In the genomic region with DNA sequence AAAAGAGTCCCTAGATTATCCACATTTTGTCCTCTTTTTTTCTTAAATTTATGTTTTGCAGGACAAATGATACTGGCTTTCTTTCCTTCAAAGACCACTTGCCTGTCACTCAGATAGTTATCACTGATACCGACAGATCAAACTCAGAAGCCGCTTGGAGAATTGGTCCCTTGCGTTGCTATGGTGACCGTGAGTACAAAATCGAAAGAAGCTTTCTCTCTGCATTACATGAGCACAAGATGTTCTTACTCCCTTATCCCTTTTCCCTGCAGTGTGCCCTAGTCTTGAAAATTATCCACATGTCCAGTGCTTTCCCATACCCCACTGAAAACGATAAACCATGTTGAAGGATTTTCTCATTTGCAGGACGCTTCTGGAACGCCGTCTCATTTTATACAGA, we compare ENCODE assay signal across 20 cellular contexts.
A peak's percentile ranks its signal among the peaks of the same experiment; 100 is the strongest.
DNase-seq lines count a peak whose midpoint lies in the region; ATAC-seq and TF ChIP-seq lines count a peak whose summit lies in the region.
"Had no signal": no experiment of that assay in that cellular context is flagged by ENCODE, and none has a peak within 500 bp of the region (broad histone marks: within the 10 kb centered on the region; RNA-seq: fewer than 3 reads in every experiment).

No MANE protein-coding gene starts in this region.

- H3K27ac ChIP-seq in GM23338 (ENCODE audit: low read depth): no peak overlapping the region
- peak overlapping the region; percentile 42 for H3K27ac ChIP-seq in cingulate gyrus (ENCODE audit: low read depth, low read length)
- H3K27ac ChIP-seq in MM.1S (ENCODE audit: low read length): no peak overlapping the region

- H3F3A ChIP-seq in GM23338 (replicated peaks; ENCODE audit: low read depth): no peaks in the 10 kb centered on the region
- no peaks in the 10 kb centered on the region for H3F3A ChIP-seq in MM.1S (ENCODE audit: insufficient read depth, low read length)

- no peaks in the 10 kb centered on the region for H3K4me1 ChIP-seq in GM23338 (ENCODE audit: insufficient read depth)
- H3K4me1 ChIP-seq in MM.1S (ENCODE audit: low read length): no peaks in the 10 kb centered on the region

- H3K4me3 ChIP-seq in GM23338 (no peak overlapping the region), MM.1S (ENCODE audit: low read length) (no peak overlapping the region)

- no peaks in the 10 kb centered on the region for H3K4me1 Mint-ChIP-seq in GM23338
- no peaks in the 10 kb centered on the region for H3K4me1 Mint-ChIP-seq in activated naive CD4-positive, alpha-beta T cell treated with anti-CD3 and anti-CD28 coated beads, Interleukin-2, amount 10 ng/mL, durations not matched to agents 7 days and 5 days
- H3K4me1 Mint-ChIP-seq: B cell, CD14-positive monocyte had no signal

- H3K4me3 Mint-ChIP-seq in GM23338: no peak overlapping the region
- no peak overlapping the region for H3K4me3 Mint-ChIP-seq in activated naive CD4-positive, alpha-beta T cell treated with anti-CD3 and anti-CD28 coated beads, Interleukin-2, amount 10 ng/mL, durations not matched to agents 7 days and 5 days
- H3K4me3 Mint-ChIP-seq: B cell, CD14-positive monocyte had no signal

- H3K27me3 ChIP-seq in GM23338 (ENCODE audit: insufficient read depth): no peaks in the 10 kb centered on the region
- H3K27me3 ChIP-seq in MM.1S (replicated peaks; ENCODE audit: insufficient read depth, low read length): no peaks in the 10 kb centered on the region

- no peaks in the 10 kb centered on the region for H3K9me3 ChIP-seq in MM.1S (replicated peaks; ENCODE audit: insufficient read depth, low read length)

- no peaks in the 10 kb centered on the region for H3K9me3 Mint-ChIP-seq in GM23338
- no peaks in the 10 kb centered on the region for H3K9me3 Mint-ChIP-seq in activated naive CD4-positive, alpha-beta T cell treated with anti-CD3 and anti-CD28 coated beads, Interleukin-2, amount 10 ng/mL, durations not matched to agents 7 days and 5 days

- no peaks in the 10 kb centered on the region for H3K36me3 Mint-ChIP-seq in GM23338 (ENCODE audit: low read depth)
- H3K36me3 Mint-ChIP-seq in activated naive CD4-positive, alpha-beta T cell treated with anti-CD3 and anti-CD28 coated beads, Interleukin-2, amount 10 ng/mL, durations not matched to agents 7 days and 5 days: no peaks in the 10 kb centered on the region
- H3K36me3 Mint-ChIP-seq: CD14-positive monocyte had no signal

- no peaks in the 10 kb centered on the region for H3K27me3 Mint-ChIP-seq in GM23338 (ENCODE audit: insufficient read depth, low read depth, poor library complexity)
- no peaks in the 10 kb centered on the region for H3K27me3 Mint-ChIP-seq in activated naive CD4-positive, alpha-beta T cell treated with anti-CD3 and anti-CD28 coated beads, Interleukin-2, amount 10 ng/mL, durations not matched to agents 7 days and 5 days
- H3K27me3 Mint-ChIP-seq: B cell had no signal

- TF ChIP-seq CTCF in GM23338 (conservative IDR thresholded peaks at IDR 0.05; ENCODE audit: low read depth in 2 of 2): no peak
- TF ChIP-seq CTCF in MM.1S (IDR thresholded peaks at IDR 0.05; ENCODE audit: low read length): no peak

- no peaks in the 10 kb centered on the region for H4K20me1 ChIP-seq in GM23338 (replicated peaks; ENCODE audit: insufficient read depth)
- no peaks in the 10 kb centered on the region for H4K20me1 ChIP-seq in MM.1S (ENCODE audit: insufficient read depth, low read length)

- H3K36me3 ChIP-seq in GM23338 (ENCODE audit: insufficient read depth): no peaks in the 10 kb centered on the region
- H3K36me3 ChIP-seq in MM.1S (replicated peaks; ENCODE audit: insufficient read depth, low read length): no peaks in the 10 kb centered on the region

- CTCF ChIA-PET in activated naive CD4-positive, alpha-beta T cell treated with anti-CD3 and anti-CD28 coated beads, Interleukin-2, amount 10 ng/mL, durations not matched to agents 7 days and 5 days (lab: Charles Lee): no interaction called here

- no peak overlapping the region for H2AFZ ChIP-seq in GM23338
- no peak overlapping the region for H2AFZ ChIP-seq in MM.1S (ENCODE audit: low read length)

- H3K27ac Mint-ChIP-seq in GM23338: no peak overlapping the region
- H3K27ac Mint-ChIP-seq in activated naive CD4-positive, alpha-beta T cell treated with anti-CD3 and anti-CD28 coated beads, Interleukin-2, amount 10 ng/mL, durations not matched to agents 7 days and 5 days: no peak overlapping the region
- H3K27ac Mint-ChIP-seq: B cell, CD14-positive monocyte had no signal

- no peak for ATAC-seq in GM23338
- no peak for ATAC-seq in activated CD4-positive, CD25-positive, alpha-beta regulatory T cell treated with anti-CD3 and anti-CD28 coated beads, Interleukin-2, amount 50 U/mL, for 24 hours
- ATAC-seq: HCT116 had no signal

- no peak overlapping the region for H3K4me2 ChIP-seq in GM23338
- no peak overlapping the region for H3K4me2 ChIP-seq in MM.1S (ENCODE audit: low read depth, low read length)

- H3K79me2 ChIP-seq in GM23338 (replicated peaks; ENCODE audit: insufficient read depth): no peaks in the 10 kb centered on the region
- H3K79me2 ChIP-seq in MM.1S (ENCODE audit: low read length): no peaks in the 10 kb centered on the region

- peaks cover 6% of the 10 kb centered on the region; the same call in 1 of the 2 replicates for H3K9me2 ChIP-seq in GM23338 (ENCODE audit: insufficient read depth)
- H3K9me2 ChIP-seq in MM.1S (replicated peaks; ENCODE audit: insufficient read depth, low read length): no peaks in the 10 kb centered on the region

- no peak overlapping the region for H3K9ac ChIP-seq in MM.1S (ENCODE audit: low read length)

- DNase-seq in GM23338 (ENCODE audit: low spot score): peak; percentile 17
- DNase-seq in midbrain (lab: John Stamatoyannopoulos, UW): peak; percentile 26
- peak; percentile 29 for DNase-seq in putamen (ENCODE audit: low spot score)
- DNase-seq in activated naive CD4-positive, alpha-beta T cell treated with anti-CD3 and anti-CD28 coated beads, Interleukin-2, amount 10 ng/mL, durations not matched to agents 7 days and 5 days: no peak
- no peak for DNase-seq in MM.1S
- DNase-seq: DMS53, EL, GF-D8, GOT3, IMR-90, NCI-H1694, NCI-H2081 treated with DMSO at 0.1 percent for 48 hours, NCI-H446 treated with DMSO at 0.1 percent for 48 hours, NCI-H526 treated with DMSO at 0.1 percent for 48 hours, Right ventricle myocardium superior had no signal

TF ChIP-seq in GM23338, 12 proteins besides CTCF, POLR2A, EP300 and RAD21 (continues in another document):
- TF ChIP-seq, protein P1, sequence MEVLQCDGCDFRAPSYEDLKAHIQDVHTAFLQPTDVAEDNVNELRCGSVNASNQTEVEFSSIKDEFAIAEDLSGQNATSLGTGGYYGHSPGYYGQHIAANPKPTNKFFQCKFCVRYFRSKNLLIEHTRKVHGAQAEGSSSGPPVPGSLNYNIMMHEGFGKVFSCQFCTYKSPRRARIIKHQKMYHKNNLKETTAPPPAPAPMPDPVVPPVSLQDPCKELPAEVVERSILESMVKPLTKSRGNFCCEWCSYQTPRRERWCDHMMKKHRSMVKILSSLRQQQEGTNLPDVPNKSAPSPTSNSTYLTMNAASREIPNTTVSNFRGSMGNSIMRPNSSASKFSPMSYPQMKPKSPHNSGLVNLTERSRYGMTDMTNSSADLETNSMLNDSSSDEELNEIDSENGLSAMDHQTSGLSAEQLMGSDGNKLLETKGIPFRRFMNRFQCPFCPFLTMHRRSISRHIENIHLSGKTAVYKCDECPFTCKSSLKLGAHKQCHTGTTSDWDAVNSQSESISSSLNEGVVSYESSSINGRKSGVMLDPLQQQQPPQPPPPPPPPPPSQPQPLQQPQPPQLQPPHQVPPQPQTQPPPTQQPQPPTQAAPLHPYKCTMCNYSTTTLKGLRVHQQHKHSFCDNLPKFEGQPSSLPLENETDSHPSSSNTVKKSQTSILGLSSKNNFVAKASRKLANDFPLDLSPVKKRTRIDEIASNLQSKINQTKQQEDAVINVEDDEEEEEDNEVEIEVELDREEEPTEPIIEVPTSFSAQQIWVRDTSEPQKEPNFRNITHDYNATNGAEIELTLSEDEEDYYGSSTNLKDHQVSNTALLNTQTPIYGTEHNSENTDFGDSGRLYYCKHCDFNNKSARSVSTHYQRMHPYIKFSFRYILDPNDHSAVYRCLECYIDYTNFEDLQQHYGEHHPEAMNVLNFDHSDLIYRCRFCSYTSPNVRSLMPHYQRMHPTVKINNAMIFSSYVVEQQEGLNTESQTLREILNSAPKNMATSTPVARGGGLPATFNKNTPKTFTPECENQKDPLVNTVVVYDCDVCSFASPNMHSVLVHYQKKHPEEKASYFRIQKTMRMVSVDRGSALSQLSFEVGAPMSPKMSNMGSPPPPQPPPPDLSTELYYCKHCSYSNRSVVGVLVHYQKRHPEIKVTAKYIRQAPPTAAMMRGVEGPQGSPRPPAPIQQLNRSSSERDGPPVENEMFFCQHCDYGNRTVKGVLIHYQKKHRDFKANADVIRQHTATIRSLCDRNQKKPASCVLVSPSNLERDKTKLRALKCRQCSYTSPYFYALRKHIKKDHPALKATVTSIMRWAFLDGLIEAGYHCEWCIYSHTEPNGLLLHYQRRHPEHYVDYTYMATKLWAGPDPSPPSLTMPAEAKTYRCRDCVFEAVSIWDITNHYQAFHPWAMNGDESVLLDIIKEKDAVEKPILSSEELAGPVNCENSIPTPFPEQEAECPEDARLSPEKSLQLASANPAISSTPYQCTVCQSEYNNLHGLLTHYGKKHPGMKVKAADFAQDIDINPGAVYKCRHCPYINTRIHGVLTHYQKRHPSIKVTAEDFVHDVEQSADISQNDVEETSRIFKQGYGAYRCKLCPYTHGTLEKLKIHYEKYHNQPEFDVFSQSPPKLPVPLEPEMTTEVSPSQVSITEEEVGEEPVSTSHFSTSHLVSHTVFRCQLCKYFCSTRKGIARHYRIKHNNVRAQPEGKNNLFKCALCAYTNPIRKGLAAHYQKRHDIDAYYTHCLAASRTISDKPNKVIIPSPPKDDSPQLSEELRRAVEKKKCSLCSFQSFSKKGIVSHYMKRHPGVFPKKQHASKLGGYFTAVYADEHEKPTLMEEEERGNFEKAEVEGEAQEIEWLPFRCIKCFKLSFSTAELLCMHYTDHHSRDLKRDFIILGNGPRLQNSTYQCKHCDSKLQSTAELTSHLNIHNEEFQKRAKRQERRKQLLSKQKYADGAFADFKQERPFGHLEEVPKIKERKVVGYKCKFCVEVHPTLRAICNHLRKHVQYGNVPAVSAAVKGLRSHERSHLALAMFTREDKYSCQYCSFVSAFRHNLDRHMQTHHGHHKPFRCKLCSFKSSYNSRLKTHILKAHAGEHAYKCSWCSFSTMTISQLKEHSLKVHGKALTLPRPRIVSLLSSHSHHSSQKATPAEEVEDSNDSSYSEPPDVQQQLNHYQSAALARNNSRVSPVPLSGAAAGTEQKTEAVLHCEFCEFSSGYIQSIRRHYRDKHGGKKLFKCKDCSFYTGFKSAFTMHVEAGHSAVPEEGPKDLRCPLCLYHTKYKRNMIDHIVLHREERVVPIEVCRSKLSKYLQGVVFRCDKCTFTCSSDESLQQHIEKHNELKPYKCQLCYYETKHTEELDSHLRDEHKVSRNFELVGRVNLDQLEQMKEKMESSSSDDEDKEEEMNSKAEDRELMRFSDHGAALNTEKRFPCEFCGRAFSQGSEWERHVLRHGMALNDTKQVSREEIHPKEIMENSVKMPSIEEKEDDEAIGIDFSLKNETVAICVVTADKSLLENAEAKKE (CRISPR knock-in tag; IDR thresholded peaks at IDR 0.05): no peak
- TF ChIP-seq ZNF331 (CRISPR knock-in tag; IDR thresholded peaks at IDR 0.05; ENCODE audit: low read depth) (no peak), POLR2AphosphoS5 (IDR thresholded peaks at IDR 0.05; ENCODE audit: low read depth) (no peak)

Comparison
In these comparisons a context has a peak if more than half of its experiments do, and no peak if none do; other contexts are left out.
1. DNase-seq: peak in GM23338 (single experiment), midbrain (single experiment) and putamen (single experiment); none in activated naive CD4-positive, alpha-beta T cell treated with anti-CD3 and anti-CD28 coated beads, Interleukin-2, amount 10 ng/mL, durations not matched to agents 7 days and 5 days (single experiment) and MM.1S (single experiment).